Comparison of ENCODE assay signal across 16 cellular contexts in genomic region chr16:90092781-90093180, GRCh38. TPM values are rescaled to one million over a fixed set of nuclear protein-coding genes. Genes with fewer than 3 reads are reported as not detected.
"Had no signal": no experiment of that assay in that cellular context is flagged by ENCODE, and none has a peak within 500 bp of the region (broad histone marks: within the 10 kb centered on the region; RNA-seq: fewer than 3 reads in every experiment).

No MANE protein-coding gene starts in this region.

RNA-seq across cellular contexts. Expression of gene PRDM7, which starts 15.7 kb away (rescaled TPM):
- total RNA-seq: naive thymus-derived CD8-positive, alpha-beta T cell; natural killer cell treated with Interleukin-12 subunit alpha and Interleukin-12 subunit beta and Interleukin-15 and Interleukin-18, amount 100 ng/mL, for 72 hours; occipital lobe; osteoblast; ovary; progenitor cell of endocrine pancreas; psoas muscle; right atrium auricular region; sciatic nerve; smooth muscle cell; spleen; suprapubic skin; transverse colon; upper lobe of right lung; urinary bladder had no signal
- polyA plus RNA-seq: naive thymus-derived CD8-positive, alpha-beta T cell; neural cell; ovary; psoas muscle; smooth muscle cell; spleen; urinary bladder had no signal
